23 cellular contexts compared by ENCODE assay signal in the genomic region with DNA sequence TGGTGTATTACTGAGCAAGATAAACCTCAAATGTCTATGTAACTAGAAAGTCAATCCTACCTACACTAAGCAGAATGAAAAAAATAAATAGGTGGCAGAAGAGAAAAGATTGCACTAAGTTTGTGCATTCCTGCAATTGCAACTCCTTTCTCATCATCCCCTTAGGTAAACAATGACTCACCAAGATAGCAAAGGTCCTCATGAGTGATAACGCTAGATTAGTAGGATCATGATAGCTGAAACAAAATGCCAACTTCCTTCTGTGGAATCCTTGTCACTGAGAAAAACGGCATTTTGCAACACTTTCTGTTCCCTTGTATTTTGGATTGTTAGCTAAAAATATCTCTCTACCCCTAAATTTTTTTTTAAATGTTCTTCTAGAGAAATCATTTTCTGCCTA. TPM values are rescaled to one million over a fixed set of nuclear protein-coding genes. Genes with fewer than 3 reads are reported as not detected.
DNase-seq lines count a peak whose midpoint lies in the region; ATAC-seq lines count a peak whose summit lies in the region.
"Had no signal": no experiment of that assay in that cellular context is flagged by ENCODE, and none has a peak within 500 bp of the region (broad histone marks: within the 10 kb centered on the region; RNA-seq: fewer than 3 reads in every experiment).

No MANE protein-coding gene starts in this region.

- H3K79me1 ChIP-seq in trophoblast cell (ENCODE audit: low read length) = no peaks in the 10 kb centered on the region

- no peak overlapping the region for H3K4me2 ChIP-seq in trophoblast cell (ENCODE audit: low read length)
- H3K4me2 ChIP-seq: smooth muscle cell had no signal

- H2BK120ac ChIP-seq in trophoblast cell (ENCODE audit: insufficient read depth, low read length, poor library complexity) = no peak overlapping the region

- H4K91ac ChIP-seq in trophoblast cell (ENCODE audit: low read depth, low read length) = no peak overlapping the region

- H4K8ac ChIP-seq in trophoblast cell (ENCODE audit: low read depth, low read length) = no peak overlapping the region

- H2AFZ ChIP-seq in trophoblast cell (ENCODE audit: insufficient read depth, low read length, poor library complexity) = no peak overlapping the region

- H3K4me3 ChIP-seq in trophoblast cell (ENCODE audit: low read depth, low read length) = no peak overlapping the region
- H3K4me3 ChIP-seq: colonic mucosa, gastroesophageal sphincter, pancreas, Peyer's patch, smooth muscle cell, thyroid gland had no signal

- H3K27ac ChIP-seq in trophoblast cell (ENCODE audit: low read depth, low read length) = no peak overlapping the region
- H3K27ac ChIP-seq: colonic mucosa, gastroesophageal sphincter, pancreas, Peyer's patch, thyroid gland, VCaP had no signal

- H3K4me1 ChIP-seq in trophoblast cell (ENCODE audit: control insufficient read depth in 1 of 2, insufficient read depth in 2 of 2, low read length in 2 of 2) = no peaks in the 10 kb centered on the region
- H3K4me1 ChIP-seq: colonic mucosa, gastroesophageal sphincter, pancreas, thyroid gland had no signal

- no peaks in the 10 kb centered on the region for H3K79me2 ChIP-seq in trophoblast cell (ENCODE audit: control insufficient read depth, insufficient read depth, low read length, poor library complexity)

- H3K23ac ChIP-seq in trophoblast cell (ENCODE audit: low read length) = no peak overlapping the region

- H3K9ac ChIP-seq in trophoblast cell (ENCODE audit: low read length) = no peak overlapping the region

- ATAC-seq in HG02870 (IDR thresholded peaks at IDR 0.05; ENCODE audit: unreplicated experiment) (no peak), GM21390 (IDR thresholded peaks at IDR 0.05; ENCODE audit: unreplicated experiment) (no peak)
- ATAC-seq: activated T-cell treated with anti-CD3 and anti-CD28 coated beads, Interleukin-2, amount 50 U/mL, for 4 hours; gastroesophageal sphincter; HCT116; left ventricle myocardium superior; pancreas had no signal

- H3K36me3 ChIP-seq in trophoblast cell (ENCODE audit: control insufficient read depth in 1 of 2, insufficient read depth in 2 of 2, low read length in 2 of 2) = no peaks in the 10 kb centered on the region
- H3K36me3 ChIP-seq: colonic mucosa, gastroesophageal sphincter, pancreas, Peyer's patch, thyroid gland had no signal

- no peak overlapping the region for H3K14ac ChIP-seq in trophoblast cell (ENCODE audit: low read length)

- no peak overlapping the region for H4K12ac ChIP-seq in trophoblast cell (ENCODE audit: low read depth, low read length)

- H3K4ac ChIP-seq in trophoblast cell (ENCODE audit: low read depth, low read length) = no peak overlapping the region

- H2AK5ac ChIP-seq in trophoblast cell (ENCODE audit: low read length) = no peak overlapping the region

- no peak overlapping the region for H2BK12ac ChIP-seq in trophoblast cell (ENCODE audit: low read length)

- no peaks in the 10 kb centered on the region for H3K27me3 ChIP-seq in trophoblast cell (ENCODE audit: insufficient read depth, low read length)
- H3K27me3 ChIP-seq: colonic mucosa, gastroesophageal sphincter, pancreas, Peyer's patch, thyroid gland had no signal

- H3K18ac ChIP-seq in trophoblast cell (ENCODE audit: low read length) = no peak overlapping the region

- peak; percentile 64 for DNase-seq in ELR (ENCODE audit: low read depth)
- DNase-seq in NCI-H226 = peak; percentile 60
- peak; percentile 20 for DNase-seq in dermis blood vessel endothelial cell
- DNase-seq in trophoblast cell = peak; percentile 53 to 87
- no peak for DNase-seq in stimulated activated CD8-positive, alpha-beta memory T cell treated with anti-CD3 and anti-CD28 coated beads, Interleukin-4, amount 100 ng/mL, for 48 hours
- no peak for DNase-seq in GOT3 (lab: John Stamatoyannopoulos, UW)
- DNase-seq: activated CD4-positive, alpha-beta memory T cell treated with anti-CD3 and anti-CD28 coated beads for 36 hours; activated T-cell treated with anti-CD3 and anti-CD28 coated beads, Interleukin-2, amount 50 U/mL, for 4 hours; colonic mucosa; left ventricle myocardium superior; NCI-H1048; NCI-H2081; NCI-H526 treated with DMSO at 0.1 percent for 48 hours; pancreas; Peyer's patch; thyroid gland had no signal

- no peaks in the 10 kb centered on the region for H3K9me3 ChIP-seq in trophoblast cell (ENCODE audit: insufficient read depth, low read depth, low read length)
- H3K9me3 ChIP-seq: colonic mucosa, gastroesophageal sphincter, pancreas, Peyer's patch, thyroid gland had no signal

- no peak overlapping the region for H2BK5ac ChIP-seq in trophoblast cell (ENCODE audit: low read depth, low read length, poor library complexity)

- WGBS in trophoblast cell (ENCODE audit: extremely low coverage, insufficient coverage, insufficient read length) = no CpG with 5 or more reads among the region's 2 CpGs

RNA-seq across cellular contexts. Expression of a gene that starts 20.0 kb away (rescaled TPM):
- not detected in 2 replicates for total RNA-seq in dermis blood vessel endothelial cell
- not detected in 2 replicates for polyA plus RNA-seq in trophoblast cell (2013)
- total RNA-seq: activated CD4-positive, alpha-beta memory T cell treated with anti-CD3 and anti-CD28 coated beads for 36 hours; activated T-cell treated with anti-CD3 and anti-CD28 coated beads, Interleukin-2, amount 50 U/mL, for 4 hours; myocyte; smooth muscle cell had no signal
- polyA plus RNA-seq: smooth muscle cell had no signal

Comparison
In these comparisons a context has a peak if more than half of its experiments do, and no peak if none do; other contexts are left out.
1. DNase-seq: peak in ELR (single experiment), NCI-H226 (single experiment), dermis blood vessel endothelial cell (single experiment) and trophoblast cell (2 of 2); none in stimulated activated CD8-positive, alpha-beta memory T cell treated with anti-CD3 and anti-CD28 coated beads, Interleukin-4, amount 100 ng/mL, for 48 hours (single experiment) and GOT3 (single experiment).